Comparison of ENCODE assay signal across 19 cellular contexts in genomic region chr15:70054884-70055387, GRCh38. TPM values are rescaled to one million over a fixed set of nuclear protein-coding genes. Genes with fewer than 3 reads are reported as not detected.
DNase-seq lines count a peak whose midpoint lies in the region; ATAC-seq and TF ChIP-seq lines count a peak whose summit lies in the region.
"Had no signal": no experiment of that assay in that cellular context is flagged by ENCODE, and none has a peak within 500 bp of the region (broad histone marks: within the 10 kb centered on the region; RNA-seq: fewer than 3 reads in every experiment).

No MANE protein-coding gene starts in this region.

- POLR2A ChIA-PET in WTC11 (lab: Charles Lee) = no interaction called here

- no peaks in the 10 kb centered on the region for H3K27me3 Mint-ChIP-seq in activated naive CD4-positive, alpha-beta T cell treated with anti-CD3 and anti-CD28 coated beads, Interleukin-2, amount 10 ng/mL, durations not matched to agents 7 days and 5 days
- H3K27me3 Mint-ChIP-seq in WTC11 (ENCODE audit: low read depth) (no peaks in the 10 kb centered on the region), type B pancreatic cell (peaks cover 3% of the 10 kb centered on the region)
- H3K27me3 Mint-ChIP-seq: activated B cell treated with CpG ODN at 0.5 μM for 24 hours; activated naive CD8-positive, alpha-beta T cell treated with anti-CD3 and anti-CD28 coated beads, Interleukin-2, amount 50 U/mL, for 24 hours had no signal

- TF ChIP-seq CTCF in WTC11 (IDR thresholded peaks at IDR 0.05) = no peak
- TF ChIP-seq CTCF in type B pancreatic cell (conservative IDR thresholded peaks at IDR 0.05) = no peak

- no peak for ATAC-seq in WTC11
- ATAC-seq: activated naive CD8-positive, alpha-beta T cell treated with anti-CD3 and anti-CD28 coated beads, Interleukin-2, amount 50 U/mL, for 24 hours had no signal

- H3K4me3 Mint-ChIP-seq in activated naive CD4-positive, alpha-beta T cell treated with anti-CD3 and anti-CD28 coated beads, Interleukin-2, amount 10 ng/mL, durations not matched to agents 7 days and 5 days = no peak overlapping the region
- H3K4me3 Mint-ChIP-seq in WTC11 (no peak overlapping the region), type B pancreatic cell (peak overlapping the region; percentile 18)
- H3K4me3 Mint-ChIP-seq: activated B cell treated with CpG ODN at 0.5 μM for 24 hours; activated naive CD8-positive, alpha-beta T cell treated with anti-CD3 and anti-CD28 coated beads, Interleukin-2, amount 50 U/mL, for 24 hours; brain had no signal

- DNase-seq in activated naive CD4-positive, alpha-beta T cell treated with anti-CD3 and anti-CD28 coated beads, Interleukin-2, amount 10 ng/mL, durations not matched to agents 7 days and 5 days = peak; percentile 10
- no peak for DNase-seq in activated naive CD4-positive, alpha-beta T cell treated with anti-CD3 and anti-CD28 coated beads, Interleukin-2, amount 50 U/mL, for 16 hours
- DNase-seq in WTC11 (ENCODE audit: low spot score) = peak; percentile 3
- peak; percentile 16 for DNase-seq in myocyte (ENCODE audit: low read depth)
- DNase-seq in type B pancreatic cell (ENCODE audit: extremely low spot score, unreplicated experiment) = no peak
- DNase-seq in LoVo (ENCODE audit: low spot score) = no peak
- DNase-seq in NCI-H526 (lab: John Stamatoyannopoulos, UW) = no peak
- DNase-seq in SKM-1 treated with dmso at 0.1 percent for 144 hours (lab: John Stamatoyannopoulos, UW; ENCODE audit: unreplicated experiment) = no peak
- DNase-seq: activated B cell treated with CpG ODN at 0.5 μM for 24 hours; activated naive CD8-positive, alpha-beta T cell treated with anti-CD3 and anti-CD28 coated beads, Interleukin-2, amount 50 U/mL, for 24 hours; activated T-cell treated with anti-CD3 and anti-CD28 coated beads, Interleukin-2, amount 50 U/mL, for 48 hours; effector memory CD4-positive, alpha-beta T cell; IMR-90; NCI-H1105 treated with DMSO at 0.1 percent for 48 hours; NCI-H2081 treated with DMSO at 0.1 percent for 48 hours; nucleus accumbens; stimulated activated CD4-positive, alpha-beta T cell treated with anti-CD3 and anti-CD28 coated beads, Interleukin-12 subunit alpha, Interleukin-12 subunit beta, amount 100 ng/mL, for 4 hours; stimulated activated CD4-positive, alpha-beta T cell treated with anti-CD3 and anti-CD28 coated beads, Interleukin-4, amount 100 ng/mL, for 4 hours had no signal

- H3K4me1 Mint-ChIP-seq in activated naive CD4-positive, alpha-beta T cell treated with anti-CD3 and anti-CD28 coated beads, Interleukin-2, amount 10 ng/mL, durations not matched to agents 7 days and 5 days = no peaks in the 10 kb centered on the region
- H3K4me1 Mint-ChIP-seq in WTC11 = no peaks in the 10 kb centered on the region
- H3K4me1 Mint-ChIP-seq in type B pancreatic cell (ENCODE audit: unreplicated experiment) = peaks cover 19% of the 10 kb centered on the region
- H3K4me1 Mint-ChIP-seq: activated B cell treated with CpG ODN at 0.5 μM for 24 hours; activated naive CD8-positive, alpha-beta T cell treated with anti-CD3 and anti-CD28 coated beads, Interleukin-2, amount 50 U/mL, for 24 hours had no signal

- no peak overlapping the region for H3K27ac Mint-ChIP-seq in activated naive CD4-positive, alpha-beta T cell treated with anti-CD3 and anti-CD28 coated beads, Interleukin-2, amount 10 ng/mL, durations not matched to agents 7 days and 5 days
- no peak overlapping the region; the same call in 1 of the 2 replicates for H3K27ac Mint-ChIP-seq in WTC11
- no peak overlapping the region for H3K27ac Mint-ChIP-seq in type B pancreatic cell
- H3K27ac Mint-ChIP-seq: activated B cell treated with CpG ODN at 0.5 μM for 24 hours; activated naive CD8-positive, alpha-beta T cell treated with anti-CD3 and anti-CD28 coated beads, Interleukin-2, amount 50 U/mL, for 24 hours had no signal

- CTCF ChIA-PET in activated naive CD4-positive, alpha-beta T cell treated with anti-CD3 and anti-CD28 coated beads, Interleukin-2, amount 10 ng/mL, durations not matched to agents 7 days and 5 days (lab: Charles Lee) = no interaction called here
- CTCF ChIA-PET in WTC11 (lab: Charles Lee) = no interaction called here

- H3K36me3 Mint-ChIP-seq in activated naive CD4-positive, alpha-beta T cell treated with anti-CD3 and anti-CD28 coated beads, Interleukin-2, amount 10 ng/mL, durations not matched to agents 7 days and 5 days = peaks cover 67% of the 10 kb centered on the region
- peaks cover 72% of the 10 kb centered on the region for H3K36me3 Mint-ChIP-seq in WTC11
- peaks cover 30% of the 10 kb centered on the region for H3K36me3 Mint-ChIP-seq in type B pancreatic cell

- H3K9me3 Mint-ChIP-seq in activated naive CD4-positive, alpha-beta T cell treated with anti-CD3 and anti-CD28 coated beads, Interleukin-2, amount 10 ng/mL, durations not matched to agents 7 days and 5 days = no peaks in the 10 kb centered on the region
- H3K9me3 Mint-ChIP-seq in WTC11 (no peaks in the 10 kb centered on the region), type B pancreatic cell (no peaks in the 10 kb centered on the region)
- H3K9me3 Mint-ChIP-seq: activated B cell treated with CpG ODN at 0.5 μM for 24 hours; activated naive CD8-positive, alpha-beta T cell treated with anti-CD3 and anti-CD28 coated beads, Interleukin-2, amount 50 U/mL, for 24 hours; brain had no signal

TF ChIP-seq in WTC11, 78 proteins besides CTCF, POLR2A, EP300 and RAD21 (continues in another document):
- TF ChIP-seq ATF6 (CRISPR knock-in tag; IDR thresholded peaks at IDR 0.05) (no peak), ZNF512 (CRISPR knock-in tag; IDR thresholded peaks at IDR 0.05; ENCODE audit: borderline replicate concordance) (no peak), MYBL2 (CRISPR knock-in tag; IDR thresholded peaks at IDR 0.05) (no peak), ZNF425 (CRISPR knock-in tag; conservative IDR thresholded peaks at IDR 0.05) (no peak), USF2 (CRISPR knock-in tag; IDR thresholded peaks at IDR 0.05) (no peak), E2F1 (CRISPR knock-in tag; IDR thresholded peaks at IDR 0.05) (no peak)

RNA-seq across cellular contexts. Expression of gene TLE3, which starts 42.8 kb away (rescaled TPM):
- total RNA-seq in WTC11 (2021) (66.8 to 78.7 TPM (median 68.0 TPM) in 3 replicates), myocyte (16.7 and 28.9 TPM in 2 replicates), type B pancreatic cell (ENCODE audit: low replicate concordance) (109 and 185 TPM in 2 replicates)
- polyA plus RNA-seq in myocyte (2012) = 13.5 TPM

Comparison
In these comparisons a context has a peak if more than half of its experiments do, and no peak if none do; other contexts are left out.
1. DNase-seq: peak in activated naive CD4-positive, alpha-beta T cell treated with anti-CD3 and anti-CD28 coated beads, Interleukin-2, amount 10 ng/mL, durations not matched to agents 7 days and 5 days (single experiment), WTC11 (single experiment) and myocyte (single experiment); none in activated naive CD4-positive, alpha-beta T cell treated with anti-CD3 and anti-CD28 coated beads, Interleukin-2, amount 50 U/mL, for 16 hours (single experiment), type B pancreatic cell (single experiment), LoVo (single experiment), NCI-H526 (0 of 2) and SKM-1 treated with dmso at 0.1 percent for 144 hours (single experiment).